11 cellular contexts compared by ENCODE assay signal in genomic region chr14:58488550-58488949, GRCh38.
DNase-seq lines count a peak whose midpoint lies in the region; TF ChIP-seq lines count a peak whose summit lies in the region.
"Had no signal": no experiment of that assay in that cellular context is flagged by ENCODE, and none has a peak within 500 bp of the region (broad histone marks: within the 10 kb centered on the region; RNA-seq: fewer than 3 reads in every experiment).

No MANE protein-coding gene starts in this region.

- no peak overlapping the region for H2BK15ac ChIP-seq in H9 (ENCODE audit: low read depth, low read length)

- no peak overlapping the region for H2BK120ac ChIP-seq in H9 (ENCODE audit: low read depth, low read length, poor library complexity, severe bottlenecking)

- H3K23me2 ChIP-seq in H9 (ENCODE audit: insufficient read length, low read depth, low read length, poor library complexity, severe bottlenecking) = no peaks in the 10 kb centered on the region

- H3K27me3 ChIP-seq in GM23248 (replicated peaks; ENCODE audit: insufficient read depth) (no peaks in the 10 kb centered on the region), SK-N-SH (ENCODE audit: insufficient read depth) (no peaks in the 10 kb centered on the region), H9 (ENCODE audit: insufficient read depth, low read length) (no peaks in the 10 kb centered on the region), uterus (no peaks in the 10 kb centered on the region)
- H3K27me3 ChIP-seq: gastroesophageal sphincter had no signal

- H3K79me1 ChIP-seq in H9 (ENCODE audit: insufficient read depth, low read depth, low read length, poor library complexity, severe bottlenecking) = no peaks in the 10 kb centered on the region

- H3K4me1 Mint-ChIP-seq in H9 = no peaks in the 10 kb centered on the region
- H3K4me1 Mint-ChIP-seq: neural crest cell had no signal

- no peak overlapping the region for H3K14ac ChIP-seq in H9 (ENCODE audit: insufficient read depth, low read length)

- H4K20me1 ChIP-seq in GM23248 (ENCODE audit: insufficient read depth) (no peaks in the 10 kb centered on the region), SK-N-SH (ENCODE audit: insufficient read depth) (no peaks in the 10 kb centered on the region), H9 (ENCODE audit: control insufficient read depth, insufficient read depth, insufficient read length) (no peaks in the 10 kb centered on the region)

- no peak overlapping the region for H2BK12ac ChIP-seq in H9 (ENCODE audit: insufficient read length, low read depth, low read length)

- H3K36me3 Mint-ChIP-seq in H9 (ENCODE audit: insufficient read depth in 1 of 3, low read depth in 3 of 3) = peaks cover 2 to 15% (median 14%) of the 10 kb centered on the region in 3 experiments; a peak in 5 of 7 replicates

- H3K27ac Mint-ChIP-seq in H9 = peak overlapping the region in 1 of 3 experiments; percentile 57; a peak in 1 of 7 replicates

- H3K4me3 Mint-ChIP-seq in H9 = no peak overlapping the region
- H3K4me3 Mint-ChIP-seq: neural crest cell had no signal

- no peaks in the 10 kb centered on the region for H3K79me2 ChIP-seq in GM23248 (ENCODE audit: insufficient read depth)
- H3K79me2 ChIP-seq in SK-N-SH (ENCODE audit: insufficient read depth) = no peaks in the 10 kb centered on the region
- H3K79me2 ChIP-seq in H9 (ENCODE audit: insufficient read depth, low read length) = no peaks in the 10 kb centered on the region

- H3K4me1 ChIP-seq in GM23248 (ENCODE audit: insufficient read depth) (0 out of 2 replicates have a peak, but pooled peaks cover 4% of the 10 kb centered on the region), SK-N-SH (ENCODE audit: control insufficient read depth in 1 of 2, insufficient read depth in 2 of 2, low read depth in 1 of 2, low read length in 1 of 2) (0 out of 4 replicates have a peak, but pooled peaks cover 0 to 11% of the 10 kb centered on the region in 2 experiments), H9 (ENCODE audit: insufficient read depth, low read length) (no peaks in the 10 kb centered on the region), uterus (no peaks in the 10 kb centered on the region)
- H3K4me1 ChIP-seq: gastroesophageal sphincter had no signal

- in situ Hi-C loops in GM23248 (cut with MboI) = loop anchor here (25.0 kb wide), 1 partner anchor 949 kb away; no protein-coding TSS in a partner anchor

- H3K9ac ChIP-seq in GM23248 (no peak overlapping the region), SK-N-SH (no peak overlapping the region; the same call in 1 of the 2 replicates), H9 (ENCODE audit: extremely low read depth, insufficient read length, low read length) (no peak overlapping the region)

- H2BK20ac ChIP-seq in H9 (ENCODE audit: low read depth, low read length, poor library complexity, severe bottlenecking) = no peak overlapping the region

- no peak for TF ChIP-seq RAD21 in SK-N-SH (IDR thresholded peaks at IDR 0.05; ENCODE audit: low read length)

- no peak overlapping the region for H3K56ac ChIP-seq in H9 (ENCODE audit: insufficient read length, low read depth, low read length)

- H3K9me2 ChIP-seq in GM23248 (ENCODE audit: insufficient read depth) (no peaks in the 10 kb centered on the region), SK-N-SH (no peaks in the 10 kb centered on the region; the same call in 1 of the 2 replicates)

- H3K4me2 ChIP-seq in GM23248 (ENCODE audit: unreplicated experiment) (peak overlapping the region; percentile 39), SK-N-SH (peak overlapping the region; percentile 47; the same call in 1 of the 2 replicates), H9 (ENCODE audit: insufficient read depth, insufficient read length, low read length) (no peak overlapping the region)

- POLR2A ChIA-PET in SK-N-SH (lab: Yijun Ruan, JAX) = no interaction called here

- no peaks in the 10 kb centered on the region for H3K9me3 Mint-ChIP-seq in H9
- H3K9me3 Mint-ChIP-seq: neural crest cell had no signal

- peaks cover 28% of the 10 kb centered on the region for H3K36me3 ChIP-seq in GM23248 (ENCODE audit: low read depth)
- peaks cover 37 to 57% of the 10 kb centered on the region in 2 experiments for H3K36me3 ChIP-seq in SK-N-SH (replicated peaks in 1 of 2; ENCODE audit: control insufficient read depth in 1 of 2, insufficient read depth in 2 of 2, low read length in 1 of 2)
- H3K36me3 ChIP-seq in uterus = no peaks in the 10 kb centered on the region

- TF ChIP-seq CTCF in SK-N-SH (IDR thresholded peaks at IDR 0.05) = no peak
- TF ChIP-seq CTCF in H9 (conservative IDR thresholded peaks at IDR 0.05) = no peak
- TF ChIP-seq CTCF in uterus (IDR thresholded peaks at IDR 0.05) = no peak

- 79 to 83% methylated on average over 1 of the region's 1 CpG for WGBS in GM23248 (ENCODE audit: low coverage in 1 of 2, low lambda C conversion rate in 2 of 2, missing lambda C conversion rate in 2 of 2), 2 experiments
- WGBS in SK-N-SH (ENCODE audit: low lambda C conversion rate) = 39% methylated on average over 1 of the region's 1 CpG
- WGBS in H9 (ENCODE audit: extremely low coverage, insufficient read length, low lambda C conversion rate) = no CpG with 5 or more reads among the region's 1 CpG

- no peak for TF ChIP-seq POLR2A in uterus (IDR thresholded peaks at IDR 0.05)

- CTCF ChIA-PET in SK-N-SH (lab: Yijun Ruan, JAX) = interaction anchor here (2.4 kb wide), 1 partner anchor 13 kb away, joined by 15 read pairs; no protein-coding TSS in a partner anchor

- H3F3A ChIP-seq in GM23248 (ENCODE audit: insufficient read depth) (no peaks in the 10 kb centered on the region), SK-N-SH (replicated peaks; ENCODE audit: insufficient read depth) (peaks cover 18% of the 10 kb centered on the region)

- H2BK5ac ChIP-seq in H9 (ENCODE audit: insufficient read length, low read length) = no peak overlapping the region

- DNase-seq in Daoy (ENCODE audit: low read depth) (peak; percentile 84), GM23248 (peak; percentile 26), SK-N-SH (no peak), glomerular endothelial cell (ENCODE audit: extremely low read depth, low read depth, low spot score) (peak; percentile 25), NCI-H2107 (lab: John Stamatoyannopoulos, UW) (no peak), H9 (no peak), uterus (no peak)
- no peak for DNase-seq in central memory CD4-positive, alpha-beta T cell
- DNase-seq: NCI-H524 treated with DMSO at 0.1 percent for 48 hours had no signal

- no peak overlapping the region for H3K4ac ChIP-seq in H9 (ENCODE audit: low read depth, low read length)

- H2AFZ ChIP-seq in GM23248 = no peak overlapping the region
- H2AFZ ChIP-seq in SK-N-SH (ENCODE audit: low read depth) = peak overlapping the region; percentile 82
- H2AFZ ChIP-seq in H9 (ENCODE audit: low read length) = no peak overlapping the region

- H3K4me3 ChIP-seq in GM23248 = no peak overlapping the region
- 0 out of 4 replicates have a peak overlapping the region, but pooled peaks of 1 of the 2 experiments have one; percentile 2 for H3K4me3 ChIP-seq in SK-N-SH (ENCODE audit: low read depth in 2 of 2, low read length in 1 of 2)
- no peak overlapping the region for H3K4me3 ChIP-seq in uterus
- H3K4me3 ChIP-seq: gastroesophageal sphincter had no signal

- no peak overlapping the region for H3T11ph ChIP-seq in H9 (ENCODE audit: low read length)

- H3K27ac ChIP-seq in GM23248 = no peak overlapping the region
- H3K27ac ChIP-seq in SK-N-SH (ENCODE audit: low read depth in 2 of 2, low read length in 1 of 2) = peak overlapping the region in 1 of 2 experiments; percentile 52; a peak in 3 of 4 replicates
- no peak overlapping the region for H3K27ac ChIP-seq in H9 (ENCODE audit: insufficient read length, low read depth, low read length)
- no peak overlapping the region for H3K27ac ChIP-seq in uterus
- H3K27ac ChIP-seq: gastroesophageal sphincter had no signal

- no peak for TF ChIP-seq EP300 in SK-N-SH (IDR thresholded peaks at IDR 0.05; ENCODE audit: borderline replicate concordance in 1 of 2, low read depth in 1 of 2, low read length in 1 of 2)

- H3K9me3 ChIP-seq in GM23248 (ENCODE audit: low read depth) = no peaks in the 10 kb centered on the region
- H3K9me3 ChIP-seq in SK-N-SH = no peaks in the 10 kb centered on the region
- no peaks in the 10 kb centered on the region for H3K9me3 ChIP-seq in H9 (ENCODE audit: control insufficient read depth, low read depth, low read length)
- H3K9me3 ChIP-seq in uterus = no peaks in the 10 kb centered on the region
- H3K9me3 ChIP-seq: gastroesophageal sphincter had no signal

- no peak overlapping the region for H4K5ac ChIP-seq in H9 (ENCODE audit: insufficient read length, low read depth, low read length)

- H4K91ac ChIP-seq in H9 (ENCODE audit: insufficient read length, low read depth, low read length) = no peak overlapping the region

- H2AK5ac ChIP-seq in H9 (ENCODE audit: insufficient read length, low read length) = no peak overlapping the region

- no peak overlapping the region for H4K8ac ChIP-seq in H9 (replicated peaks; ENCODE audit: insufficient read length, low read depth, low read length)

- H3K23ac ChIP-seq in H9 (ENCODE audit: insufficient read length, low read depth, low read length) = no peak overlapping the region

- no peaks in the 10 kb centered on the region for H3K27me3 Mint-ChIP-seq in H9 (ENCODE audit: low read depth)

- H3K18ac ChIP-seq in H9 (ENCODE audit: insufficient read length, low read depth, low read length) = no peak overlapping the region

- intact Hi-C loops in uterus (cut with DNase I; ENCODE audit: low total_unique reads) = no loop called here

TF ChIP-seq in SK-N-SH, 30 proteins besides CTCF, POLR2A, EP300 and RAD21 (continues in another document):
- peak; percentile 46 for TF ChIP-seq JUND (IDR thresholded peaks at IDR 0.05)
- TF ChIP-seq USF1 (IDR thresholded peaks at IDR 0.05; ENCODE audit: borderline replicate concordance, low read depth) = no peak

Comparison
In these comparisons a context has a peak if more than half of its experiments do, and no peak if none do; other contexts are left out.
1. DNase-seq: peak in Daoy (single experiment), GM23248 (single experiment) and glomerular endothelial cell (single experiment); none in SK-N-SH (single experiment), NCI-H2107 (single experiment), H9 (single experiment), uterus (0 of 2) and central memory CD4-positive, alpha-beta T cell (single experiment).